9 cellular contexts compared by ENCODE assay signal in genomic region chr2:60550984-60551240, GRCh38. TPM values are rescaled to one million over a fixed set of nuclear protein-coding genes. Genes with fewer than 3 reads are reported as not detected.
DNase-seq lines count a peak whose midpoint lies in the region; FAIRE-seq and TF ChIP-seq lines count a peak whose summit lies in the region.
"Had no signal": no experiment of that assay in that cellular context is flagged by ENCODE, and none has a peak within 500 bp of the region (broad histone marks: within the 10 kb centered on the region; RNA-seq: fewer than 3 reads in every experiment).

No MANE protein-coding gene starts in this region.

- FAIRE-seq in kidney (lab: Jason Lieb, UNC) = no peak
- FAIRE-seq: HTR-8/SVneo had no signal

- H3K4me2 ChIP-seq in OCI-LY7 (ENCODE audit: low read length) = peak overlapping the region; percentile 100

- H3K36me3 ChIP-seq in OCI-LY7 (ENCODE audit: insufficient read depth, low read length) (peaks cover 42% of the 10 kb centered on the region), esophagus muscularis mucosa (no peaks in the 10 kb centered on the region), prostate gland (no peaks in the 10 kb centered on the region), kidney (ENCODE audit: control insufficient read depth in 1 of 2, insufficient read depth in 2 of 2, low read length in 2 of 2) (no peaks in the 10 kb centered on the region)
- no peaks in the 10 kb centered on the region for H3K36me3 ChIP-seq in effector memory CD4-positive, alpha-beta T cell (ENCODE audit: control insufficient read depth, insufficient read depth, low read length)

- H3K9me3 ChIP-seq in OCI-LY7 (ENCODE audit: low read length) (no peaks in the 10 kb centered on the region), esophagus muscularis mucosa (no peaks in the 10 kb centered on the region), prostate gland (no peaks in the 10 kb centered on the region), kidney (ENCODE audit: control insufficient read depth in 1 of 2, low read length in 2 of 2) (no peaks in the 10 kb centered on the region)
- H3K9me3 ChIP-seq in effector memory CD4-positive, alpha-beta T cell (ENCODE audit: control insufficient read depth, low read length) = no peaks in the 10 kb centered on the region

- H3K4me3 ChIP-seq in GM08714 (ENCODE audit: low read length) = peak overlapping the region; percentile 93
- peak overlapping the region; percentile 93 for H3K4me3 ChIP-seq in OCI-LY7 (ENCODE audit: low read depth, low read length, poor library complexity, severe bottlenecking)
- peak overlapping the region; percentile 67 to 77 (median 72) for H3K4me3 ChIP-seq in esophagus muscularis mucosa
- H3K4me3 ChIP-seq in prostate gland = peak overlapping the region; percentile 53 to 61
- H3K4me3 ChIP-seq in effector memory CD4-positive, alpha-beta T cell (ENCODE audit: insufficient read depth, low read depth, low read length, poor library complexity, severe bottlenecking) = no peak overlapping the region
- H3K4me3 ChIP-seq in kidney (ENCODE audit: low read length in 2 of 2) = no peak overlapping the region

- H3K27ac ChIP-seq in OCI-LY7 (ENCODE audit: low read depth, low read length, poor library complexity, severe bottlenecking) = peak overlapping the region; percentile 90
- peak overlapping the region; percentile 62 to 87 (median 78) for H3K27ac ChIP-seq in esophagus muscularis mucosa (replicated peaks in 1 of 4)
- H3K27ac ChIP-seq in prostate gland = peak overlapping the region; percentile 81 to 82
- no peak overlapping the region for H3K27ac ChIP-seq in effector memory CD4-positive, alpha-beta T cell (ENCODE audit: insufficient read depth, low read length, poor library complexity, severe bottlenecking)
- H3K27ac ChIP-seq in kidney (ENCODE audit: low read depth in 2 of 2, low read length in 2 of 2) = no peak overlapping the region

- no peak for TF ChIP-seq EP300 in esophagus muscularis mucosa (IDR thresholded peaks at IDR 0.05)

- H3K9me2 ChIP-seq in OCI-LY7 (ENCODE audit: insufficient read depth, low read length) = no peaks in the 10 kb centered on the region

- POLR2A ChIA-PET in OCI-LY7 (lab: Charles Lee) = interaction anchor here (0.9 to 4.1 kb wide), 6 partner anchors 9 to 238 kb away, joined by 4 to 31 read pairs (median 8); no protein-coding TSS in a partner anchor

- TF ChIP-seq CTCF in OCI-LY7 (conservative IDR thresholded peaks at IDR 0.05; ENCODE audit: low read length) (no peak), esophagus muscularis mucosa (IDR thresholded peaks at IDR 0.05) (no peak), prostate gland (IDR thresholded peaks at IDR 0.05) (no peak), kidney (IDR thresholded peaks at IDR 0.05; ENCODE audit: borderline replicate concordance, extremely low read depth, insufficient read depth) (no peak)

- CTCF ChIA-PET in OCI-LY7 (lab: Charles Lee; ENCODE audit: unreplicated experiment) = interaction anchor here (0.6 to 2.0 kb wide), 4 partner anchors 103 to 231 kb away, joined by 3 to 14 read pairs (median 6); no protein-coding TSS in a partner anchor

- peaks cover 74% of the 10 kb centered on the region for H3K79me2 ChIP-seq in OCI-LY7 (ENCODE audit: insufficient read depth, low read depth, low read length)

- BruUV-seq in OCI-LY7 (replicated peaks; lab: Mats Ljungman, UMichigan) = no TSS peak

- peaks cover 3% of the 10 kb centered on the region; the same call in 1 of the 2 replicates for H4K20me1 ChIP-seq in OCI-LY7 (ENCODE audit: insufficient read depth, low read length)

- 19% methylated on average over 4 of the region's 9 CpGs for WGBS in esophagus muscularis mucosa
- WGBS in prostate gland = 10% methylated on average over 9 of the region's 9 CpGs

- H3K9ac ChIP-seq in kidney (ENCODE audit: low read length in 2 of 2) = no peak overlapping the region

- no peak for TF ChIP-seq POLR2A in esophagus muscularis mucosa (IDR thresholded peaks at IDR 0.05; ENCODE audit: low read depth)
- TF ChIP-seq POLR2A in prostate gland (IDR thresholded peaks at IDR 0.05) = no peak

- H3K4me1 ChIP-seq in OCI-LY7 (ENCODE audit: insufficient read depth, low read length, poor library complexity, severe bottlenecking) = peaks cover 26% of the 10 kb centered on the region
- H3K4me1 ChIP-seq in esophagus muscularis mucosa = peaks cover 36 to 88% (median 79%) of the 10 kb centered on the region in 4 donors
- no peaks in the 10 kb centered on the region for H3K4me1 ChIP-seq in prostate gland (replicated peaks)
- H3K4me1 ChIP-seq in effector memory CD4-positive, alpha-beta T cell (ENCODE audit: control insufficient read depth, insufficient read depth, low read length, poor library complexity, severe bottlenecking) = peaks cover 47% of the 10 kb centered on the region
- H3K4me1 ChIP-seq in kidney (ENCODE audit: control insufficient read depth in 1 of 2, insufficient read depth in 1 of 2, low read depth in 1 of 2, low read length in 2 of 2) = peaks cover 2 to 17% of the 10 kb centered on the region in 2 donors

- H2AFZ ChIP-seq in OCI-LY7 (ENCODE audit: low read length) = peak overlapping the region; percentile 1; the same call in 1 of the 2 replicates

- H3K27me3 ChIP-seq in esophagus muscularis mucosa = peaks cover 3 to 88% (median 20%) of the 10 kb centered on the region in 4 donors
- no peaks in the 10 kb centered on the region for H3K27me3 ChIP-seq in prostate gland (replicated peaks; ENCODE audit: insufficient read depth)
- H3K27me3 ChIP-seq in effector memory CD4-positive, alpha-beta T cell (replicated peaks; ENCODE audit: control insufficient read depth, insufficient read depth, low read length, poor library complexity, severe bottlenecking) = peaks cover 66% of the 10 kb centered on the region

- DNase-seq in OCI-LY7 (ENCODE audit: low spot score) (no peak), esophagus muscularis mucosa (ENCODE audit: extremely low spot score) (no peak), prostate gland (ENCODE audit: low spot score) (no peak), NCI-H2107 treated with DMSO at 0.1 percent for 48 hours (lab: John Stamatoyannopoulos, UW; ENCODE audit: unreplicated experiment) (no peak), kidney (no peak)
- no peak for DNase-seq in effector memory CD4-positive, alpha-beta T cell
- no peak for DNase-seq in activated CD4-positive, alpha-beta T cell treated with anti-CD3 and anti-CD28 coated beads, Interleukin-2, amount 50 U/mL, for 4 hours

- intact Hi-C loops in OCI-LY7 (cut with micrococcal nuclease; ENCODE audit: unreplicated experiment) = loop anchor here (1.0 to 10.0 kb wide), 8 partner anchors 67 to 1484 kb away; partner anchors contain the start of gene REL
- intact Hi-C loops in esophagus muscularis mucosa (cut with DNase I) = no loop called here
- intact Hi-C loops in prostate gland (cut with DNase I) = no loop called here
- intact Hi-C loops in kidney (cut with DNase I) = no loop called here

RNA-seq across cellular contexts. Expression of gene BCL11A, which starts 2.5 kb away (rescaled TPM):
- 54.9 and 64.3 TPM in 2 replicates for total RNA-seq in OCI-LY7 (2014; rRNA removed; shearing (Covaris generic))
- 163 and 167 TPM in 2 replicates for total RNA-seq in OCI-LY7 (2022)
- 10 to 100 TPM in 1 of 4 donors, 1 to 10 TPM in 3; 3.5 to 11.3 (median 4.7) TPM for total RNA-seq in esophagus muscularis mucosa
- total RNA-seq in prostate gland = 10 to 100 TPM; 14.6 to 22.2 TPM
- 8.7 TPM for total RNA-seq in kidney
- 1.4 TPM for polyA plus RNA-seq in kidney (ENCODE audit: insufficient read depth, low read depth, low replicate concordance)

Comparison
In these comparisons a context has a peak if more than half of its experiments do, and no peak if none do; other contexts are left out.
1. H3K4me3 ChIP-seq: peak in GM08714 (single experiment), OCI-LY7 (single experiment), esophagus muscularis mucosa (4 of 4) and prostate gland (2 of 2); none in effector memory CD4-positive, alpha-beta T cell (single experiment) and kidney (0 of 2).
2. H3K27ac ChIP-seq: peak in OCI-LY7 (single experiment), esophagus muscularis mucosa (4 of 4) and prostate gland (2 of 2); none in effector memory CD4-positive, alpha-beta T cell (single experiment) and kidney (0 of 2).